28 cellular contexts compared by ENCODE assay signal in genomic region chr7:142720981-142721380, GRCh38. TPM values are rescaled to one million over a fixed set of nuclear protein-coding genes. Genes with fewer than 3 reads are reported as not detected.
DNase-seq lines count a peak whose midpoint lies in the region; ATAC-seq and TF ChIP-seq lines count a peak whose summit lies in the region.
"Had no signal": no experiment of that assay in that cellular context is flagged by ENCODE, and none has a peak within 500 bp of the region (broad histone marks: within the 10 kb centered on the region; RNA-seq: fewer than 3 reads in every experiment).

No MANE protein-coding gene starts in this region.

- H3F3A ChIP-seq in DOHH2 (ENCODE audit: control insufficient read depth, insufficient read depth), result no peaks in the 10 kb centered on the region

- no peak for DNase-seq in activated CD4-positive, alpha-beta T cell treated with anti-CD3 and anti-CD28 coated beads, Interleukin-2, amount 10 ng/mL, durations not matched to agents 24 days and 14 days
- DNase-seq in activated CD4-positive, alpha-beta T cell treated with anti-CD3 and anti-CD28 coated beads for 4 hours, result no peak
- no peak for DNase-seq in activated CD8-positive, alpha-beta T cell treated with anti-CD3 and anti-CD28 coated beads, Interleukin-2, amount 10 ng/mL, durations not matched to agents 7 days and 5 days
- DNase-seq in naive B cell, result no peak
- DNase-seq in left ventricle myocardium superior, result no peak
- no peak for DNase-seq in WERI-Rb-1
- DNase-seq: activated CD4-positive, alpha-beta T cell treated with anti-CD3 and anti-CD28 coated beads, Interleukin-2, amount 50 U/mL, for 48 hours; activated effector memory CD4-positive, alpha-beta T cell treated with Interleukin-2 at 50 U/mL for 16 hours; BE2C; central memory CD4-positive, alpha-beta T cell; DMS 273 treated with DMSO at 0.1 percent for 48 hours; effector CD8-positive, alpha-beta T cell; kidney; ovary; right lobe of liver; stimulated activated CD4-positive, alpha-beta T cell treated with anti-CD3 and anti-CD28 coated beads, Interleukin-15, amount 100 ng/mL, for 24 hours; testis had no signal

- no peaks in the 10 kb centered on the region for H3K36me3 Mint-ChIP-seq in activated CD4-positive, alpha-beta T cell treated with anti-CD3 and anti-CD28 coated beads, Interleukin-2, amount 10 ng/mL, durations not matched to agents 24 days and 14 days (ENCODE audit: low read depth)
- peaks cover 5% of the 10 kb centered on the region for H3K36me3 Mint-ChIP-seq in activated CD8-positive, alpha-beta T cell treated with anti-CD3 and anti-CD28 coated beads, Interleukin-2, amount 10 ng/mL, durations not matched to agents 7 days and 5 days (ENCODE audit: low read depth)
- H3K36me3 Mint-ChIP-seq in naive B cell, result peaks cover 5 to 7% of the 10 kb centered on the region in 2 donors

- H3K27ac ChIP-seq in DOHH2 (ENCODE audit: low read depth, low read length) (no peak overlapping the region), WERI-Rb-1 (no peak overlapping the region)
- H3K27ac ChIP-seq: ascending aorta, esophagus muscularis mucosa, gastroesophageal sphincter, HL-60, ovary, right lobe of liver, testis had no signal

- CTCF ChIA-PET in activated CD8-positive, alpha-beta T cell treated with anti-CD3 and anti-CD28 coated beads, Interleukin-2, amount 10 ng/mL, durations not matched to agents 7 days and 5 days (lab: Charles Lee), result no interaction called here

- no peaks in the 10 kb centered on the region for H3K9me2 ChIP-seq in DOHH2 (replicated peaks; ENCODE audit: control insufficient read depth, low read length)

- H3K4me1 ChIP-seq in DOHH2 (ENCODE audit: control insufficient read depth, low read length), result peaks cover 33% of the 10 kb centered on the region
- H3K4me1 ChIP-seq: ascending aorta, BE2C, esophagus muscularis mucosa, gastroesophageal sphincter, right lobe of liver had no signal

- peak overlapping the region; percentile 51 for H3K4me3 Mint-ChIP-seq in activated CD4-positive, alpha-beta T cell treated with anti-CD3 and anti-CD28 coated beads, Interleukin-2, amount 10 ng/mL, durations not matched to agents 24 days and 14 days
- H3K4me3 Mint-ChIP-seq in activated CD8-positive, alpha-beta T cell treated with anti-CD3 and anti-CD28 coated beads, Interleukin-2, amount 10 ng/mL, durations not matched to agents 7 days and 5 days, result peak overlapping the region; percentile 40
- peak overlapping the region in 7 of 8 donors; percentile 24 to 78 (median 63) for H3K4me3 Mint-ChIP-seq in naive B cell

- H3K9me3 Mint-ChIP-seq in activated CD4-positive, alpha-beta T cell treated with anti-CD3 and anti-CD28 coated beads, Interleukin-2, amount 10 ng/mL, durations not matched to agents 24 days and 14 days, result no peaks in the 10 kb centered on the region
- H3K9me3 Mint-ChIP-seq in activated CD8-positive, alpha-beta T cell treated with anti-CD3 and anti-CD28 coated beads, Interleukin-2, amount 10 ng/mL, durations not matched to agents 7 days and 5 days (ENCODE audit: insufficient read depth), result no peaks in the 10 kb centered on the region
- peaks cover 0 to 3% (median 0%) of the 10 kb centered on the region in 7 donors for H3K9me3 Mint-ChIP-seq in naive B cell

- H4K20me1 ChIP-seq in DOHH2 (ENCODE audit: control insufficient read depth, insufficient read depth, low read depth, low read length), result no peaks in the 10 kb centered on the region

- peak overlapping the region; percentile 37 for H3K27ac Mint-ChIP-seq in activated CD4-positive, alpha-beta T cell treated with anti-CD3 and anti-CD28 coated beads, Interleukin-2, amount 10 ng/mL, durations not matched to agents 24 days and 14 days
- peak overlapping the region; percentile 34 for H3K27ac Mint-ChIP-seq in activated CD8-positive, alpha-beta T cell treated with anti-CD3 and anti-CD28 coated beads, Interleukin-2, amount 10 ng/mL, durations not matched to agents 7 days and 5 days
- peak overlapping the region in 3 of 6 donors; percentile 25 to 88 (median 36) for H3K27ac Mint-ChIP-seq in naive B cell

- TF ChIP-seq CTCF in DOHH2 (IDR thresholded peaks at IDR 0.05; ENCODE audit: low read depth, low read length, poor library complexity, severe bottlenecking) (no peak), WERI-Rb-1 (IDR thresholded peaks at IDR 0.05; ENCODE audit: low read depth, low read length) (no peak)

- peaks cover 22% of the 10 kb centered on the region for H3K4me1 Mint-ChIP-seq in activated CD4-positive, alpha-beta T cell treated with anti-CD3 and anti-CD28 coated beads, Interleukin-2, amount 10 ng/mL, durations not matched to agents 24 days and 14 days
- peaks cover 53% of the 10 kb centered on the region for H3K4me1 Mint-ChIP-seq in activated CD8-positive, alpha-beta T cell treated with anti-CD3 and anti-CD28 coated beads, Interleukin-2, amount 10 ng/mL, durations not matched to agents 7 days and 5 days (ENCODE audit: low read depth)
- peaks cover 32 to 43% (median 32%) of the 10 kb centered on the region in 3 donors for H3K4me1 Mint-ChIP-seq in naive B cell

- H3K79me2 ChIP-seq in DOHH2 (ENCODE audit: control insufficient read depth, low read length), result no peaks in the 10 kb centered on the region

- intact Hi-C loops in activated CD4-positive, alpha-beta T cell treated with anti-CD3 and anti-CD28 coated beads, Interleukin-2, amount 10 ng/mL, durations not matched to agents 24 days and 14 days (cut with micrococcal nuclease), result no loop called here
- intact Hi-C loops in left ventricle myocardium superior (cut with micrococcal nuclease), result no loop called here

- H3K27me3 ChIP-seq in DOHH2 (ENCODE audit: control insufficient read depth, low read length) (no peaks in the 10 kb centered on the region; the same call in 1 of the 2 replicates), WERI-Rb-1 (ENCODE audit: insufficient read depth, low read depth, severe bottlenecking) (no peaks in the 10 kb centered on the region)
- H3K27me3 ChIP-seq: ascending aorta, BE2C, ovary, testis had no signal

- peak overlapping the region; percentile 85 for H3K4me2 ChIP-seq in DOHH2 (ENCODE audit: low read length)

- no peaks in the 10 kb centered on the region for H3K27me3 Mint-ChIP-seq in activated CD4-positive, alpha-beta T cell treated with anti-CD3 and anti-CD28 coated beads, Interleukin-2, amount 10 ng/mL, durations not matched to agents 24 days and 14 days
- H3K27me3 Mint-ChIP-seq in activated CD8-positive, alpha-beta T cell treated with anti-CD3 and anti-CD28 coated beads, Interleukin-2, amount 10 ng/mL, durations not matched to agents 7 days and 5 days (ENCODE audit: low read depth), result peaks cover 2% of the 10 kb centered on the region
- H3K27me3 Mint-ChIP-seq in naive B cell, result peaks cover 43 to 48% (median 44%) of the 10 kb centered on the region in 3 donors

- H3K4me3 ChIP-seq in DOHH2 (ENCODE audit: low read length) (0 out of 2 replicates have a peak overlapping the region, but pooled peaks have one; percentile 4), WERI-Rb-1 (ENCODE audit: low read depth, low read length) (no peak overlapping the region)
- H3K4me3 ChIP-seq: ascending aorta, esophagus muscularis mucosa, gastroesophageal sphincter, lung, ovary, right lobe of liver, testis had no signal

- H3K9me3 ChIP-seq in DOHH2 (ENCODE audit: control insufficient read depth, insufficient read depth, low read length) (no peaks in the 10 kb centered on the region), WERI-Rb-1 (ENCODE audit: severe bottlenecking) (no peaks in the 10 kb centered on the region)
- H3K9me3 ChIP-seq: ascending aorta, BE2C, esophagus muscularis mucosa, gastroesophageal sphincter, ovary, right lobe of liver, testis had no signal

- no peak for ATAC-seq in activated CD8-positive, alpha-beta T cell treated with anti-CD3 and anti-CD28 coated beads, Interleukin-2, amount 10 ng/mL, durations not matched to agents 7 days and 5 days
- ATAC-seq in naive B cell (ENCODE audit: low read depth in 2 of 2), result peak; percentile 70 to 79
- no peak for ATAC-seq in GM18867 (IDR thresholded peaks at IDR 0.05; ENCODE audit: unreplicated experiment)
- ATAC-seq in left ventricle myocardium superior, result no peak
- ATAC-seq: gastroesophageal sphincter, right lobe of liver, Right ventricle myocardium inferior had no signal

- POLR2A ChIA-PET in activated CD8-positive, alpha-beta T cell treated with anti-CD3 and anti-CD28 coated beads, Interleukin-2, amount 10 ng/mL, durations not matched to agents 7 days and 5 days (lab: Charles Lee), result no interaction called here

- H3K36me3 ChIP-seq in DOHH2 (ENCODE audit: control insufficient read depth, low read length) (no peaks in the 10 kb centered on the region), WERI-Rb-1 (no peaks in the 10 kb centered on the region)
- H3K36me3 ChIP-seq: ascending aorta, BE2C, esophagus muscularis mucosa, gastroesophageal sphincter, ovary, right lobe of liver had no signal

RNA-seq across cellular contexts. Expression of gene PRSS1, which starts 28.3 kb away (rescaled TPM):
- not detected in 2 replicates for total RNA-seq in activated CD4-positive, alpha-beta T cell treated with anti-CD3 and anti-CD28 coated beads, Interleukin-2, amount 10 ng/mL, durations not matched to agents 24 days and 14 days
- total RNA-seq in activated CD8-positive, alpha-beta T cell treated with anti-CD3 and anti-CD28 coated beads, Interleukin-2, amount 10 ng/mL, durations not matched to agents 7 days and 5 days, result not detected
- under 1 TPM in 2 of 6 donors, not detected in 4; 0.41 to 0.55 TPM for polyA plus RNA-seq in naive B cell (ENCODE audit: low read depth in 6 of 6)
- total RNA-seq in left ventricle myocardium superior, result not detected
- total RNA-seq: ascending aorta, esophagus muscularis mucosa, H4, kidney, MCF 10A, myocyte, right lobe of liver, Right ventricle myocardium inferior, testis had no signal

RNA-seq across cellular contexts. Expression of gene PRSS2, which starts 49.8 kb away (rescaled TPM):
- not detected in 2 replicates for total RNA-seq in activated CD4-positive, alpha-beta T cell treated with anti-CD3 and anti-CD28 coated beads, Interleukin-2, amount 10 ng/mL, durations not matched to agents 24 days and 14 days
- total RNA-seq in activated CD8-positive, alpha-beta T cell treated with anti-CD3 and anti-CD28 coated beads, Interleukin-2, amount 10 ng/mL, durations not matched to agents 7 days and 5 days, result not detected
- under 1 TPM in 1 of 6 donors, not detected in 5; 0.41 TPM for polyA plus RNA-seq in naive B cell (ENCODE audit: low read depth in 6 of 6)
- not detected for total RNA-seq in left ventricle myocardium superior
- total RNA-seq: ascending aorta, gastroesophageal sphincter, H4, kidney, MCF 10A, myocyte, Right ventricle myocardium inferior, testis had no signal

Comparison
In these comparisons a context has a peak if more than half of its experiments do, and no peak if none do; other contexts are left out.
1. ATAC-seq: peak in naive B cell (2 of 2); none in activated CD8-positive, alpha-beta T cell treated with anti-CD3 and anti-CD28 coated beads, Interleukin-2, amount 10 ng/mL, durations not matched to agents 7 days and 5 days (single experiment), GM18867 (single experiment) and left ventricle myocardium superior (single experiment).
2. Peak in every context shown above with its lines, with median percentiles within 50 percentile points of each other: H3K4me3 Mint-ChIP-seq.